In the genomic region with DNA sequence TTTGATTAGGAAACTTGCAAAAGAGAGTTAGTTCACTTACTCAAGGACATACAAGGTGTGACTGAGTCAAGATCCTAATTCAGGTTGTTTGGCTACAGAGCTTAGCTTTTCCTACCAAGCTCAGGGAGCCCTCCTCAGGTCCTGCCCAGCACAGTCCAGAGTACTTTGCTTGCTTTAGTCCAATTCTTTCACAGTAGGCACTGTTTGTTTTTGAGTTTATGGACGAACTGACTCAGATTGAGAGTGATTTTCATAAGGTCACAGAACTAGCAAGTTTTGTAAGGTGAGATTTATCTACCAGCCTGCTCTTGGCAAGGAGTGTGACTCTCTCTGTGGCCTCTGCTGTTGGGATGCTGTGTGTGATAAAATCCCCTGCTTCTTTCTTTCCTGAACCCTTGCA, we compare ENCODE assay signal across 1 cellular context.
TF ChIP-seq lines count a peak whose summit lies in the region.

No MANE protein-coding gene starts in this region.

TF ChIP-seq in IMR-90, 13 proteins besides CTCF, POLR2A, EP300 and RAD21 (continued from another document):
- TF ChIP-seq ELK1 (IDR thresholded peaks at IDR 0.05; ENCODE audit: borderline replicate concordance, low read depth, low read length): no peak
